In genomic region chr2:25009954-25010353, GRCh38 we compare ENCODE assay signal across 18 cellular contexts. TPM values are rescaled to one million over a fixed set of nuclear protein-coding genes. Genes with fewer than 3 reads are reported as not detected.
DNase-seq lines count a peak whose midpoint lies in the region; ATAC-seq, FAIRE-seq and TF ChIP-seq lines count a peak whose summit lies in the region.
"Had no signal": no experiment of that assay in that cellular context is flagged by ENCODE, and none has a peak within 500 bp of the region (broad histone marks: within the 10 kb centered on the region; RNA-seq: fewer than 3 reads in every experiment).

No MANE protein-coding gene starts in this region.

- FAIRE-seq in bronchial epithelial cell (lab: Jason Lieb, UNC) = no peak

- no peak overlapping the region for H3K4me3 ChIP-seq in bronchial epithelial cell (ENCODE audit: low read depth, low read length)
- peak overlapping the region in 1 of 4 donors; percentile 13 for H3K4me3 ChIP-seq in gastrocnemius medialis
- H3K4me3 ChIP-seq: lung had no signal

- peak; percentile 3 for DNase-seq in DMS153 treated with DMSO at 0.1 percent for 48 hours (lab: John Stamatoyannopoulos, UW; ENCODE audit: unreplicated experiment)
- no peak for DNase-seq in DMS153 (lab: John Stamatoyannopoulos, UW)
- peak; percentile 48 for DNase-seq in NOMO-1 treated with dmso at 0.1 percent for 144 hours (lab: John Stamatoyannopoulos, UW; ENCODE audit: unreplicated experiment)
- DNase-seq in bronchial epithelial cell (ENCODE audit: low read depth) = peak; percentile 75
- DNase-seq in gastrocnemius medialis = peak; percentile 41 to 42
- DNase-seq in effector CD4-positive, alpha-beta T cell = no peak
- DNase-seq: activated CD8-positive, alpha-beta T cell treated with anti-CD3 and anti-CD28 coated beads for 36 hours; caudate nucleus; DND-41; natural killer cell; NCI-H1417 treated with DMSO at 0.1 percent for 48 hours; stimulated activated naive CD4-positive, alpha-beta T cell treated with Interleukin-2 at 50 U/mL for 16 hours; SW 1271 had no signal

- H3K36me3 ChIP-seq in bronchial epithelial cell (ENCODE audit: control insufficient read depth, insufficient read depth, low read length) (no peaks in the 10 kb centered on the region), gastrocnemius medialis (no peaks in the 10 kb centered on the region)

- H3K27ac ChIP-seq in gastrocnemius medialis = peak overlapping the region; percentile 10 to 64 (median 49)
- H3K27ac ChIP-seq: 22Rv1, C4-2B had no signal

- intact Hi-C loops in gastrocnemius medialis (cut with DNase I; ENCODE audit: low total_unique reads) = no loop called here

- ATAC-seq in gastrocnemius medialis (peak; percentile 95 to 99), GM18502 (IDR thresholded peaks at IDR 0.05; ENCODE audit: poor library complexity, unreplicated experiment) (no peak), HG02759 (IDR thresholded peaks at IDR 0.05; ENCODE audit: unreplicated experiment) (no peak)
- ATAC-seq: activated CD8-positive, alpha-beta T cell treated with anti-CD3 and anti-CD28 coated beads for 36 hours; natural killer cell had no signal

- TF ChIP-seq CTCF in bronchial epithelial cell (IDR thresholded peaks at IDR 0.05; ENCODE audit: insufficient read depth, low read length, severe bottlenecking) (no peak), gastrocnemius medialis (IDR thresholded peaks at IDR 0.05 in 4 of 5, conservative IDR thresholded peaks at IDR 0.05 in 1 of 5) (no peak)

- no peaks in the 10 kb centered on the region for H3K9me3 ChIP-seq in gastrocnemius medialis

- in situ Hi-C loops in gastrocnemius medialis (cut with MboI; ENCODE audit: low sequenced_read_pairs in 4 of 4) = no loop called here

- TF ChIP-seq POLR2A in gastrocnemius medialis (IDR thresholded peaks at IDR 0.05) = no peak

- peaks cover 7 to 8% of the 10 kb centered on the region in 2 donors for H3K4me1 ChIP-seq in gastrocnemius medialis

- H3K27me3 ChIP-seq in bronchial epithelial cell (ENCODE audit: control insufficient read depth, insufficient read depth, low read length) (no peaks in the 10 kb centered on the region), gastrocnemius medialis (no peaks in the 10 kb centered on the region)

RNA-seq across cellular contexts. Expression of gene EFR3B, which starts 31.9 kb away (rescaled TPM):
- total RNA-seq in bronchial epithelial cell = 0.13 TPM in 1 of 2 replicates, not detected in the other
- total RNA-seq in gastrocnemius medialis = 1 to 10 TPM in 1 of 4 donors, under 1 TPM in 3; 0.29 to 1.4 (median 0.67) TPM

RNA-seq across cellular contexts. Expression of gene DNAJC27, which starts 38.2 kb away (rescaled TPM):
- total RNA-seq in bronchial epithelial cell = 5.3 and 7.2 TPM in 2 replicates
- total RNA-seq in gastrocnemius medialis = 10 to 100 TPM in 1 of 4 donors, 1 to 10 TPM in 3; 3.0 to 11.0 (median 4.9) TPM

Comparison
In these comparisons a context has a peak if more than half of its experiments do, and no peak if none do; other contexts are left out.
1. DNase-seq: peak in DMS153 treated with DMSO at 0.1 percent for 48 hours (single experiment), NOMO-1 treated with dmso at 0.1 percent for 144 hours (single experiment), bronchial epithelial cell (single experiment) and gastrocnemius medialis (2 of 2); none in DMS153 (single experiment) and effector CD4-positive, alpha-beta T cell (single experiment).
2. ATAC-seq: peak in gastrocnemius medialis (2 of 2); none in GM18502 (single experiment) and HG02759 (single experiment).